In the genomic region with DNA sequence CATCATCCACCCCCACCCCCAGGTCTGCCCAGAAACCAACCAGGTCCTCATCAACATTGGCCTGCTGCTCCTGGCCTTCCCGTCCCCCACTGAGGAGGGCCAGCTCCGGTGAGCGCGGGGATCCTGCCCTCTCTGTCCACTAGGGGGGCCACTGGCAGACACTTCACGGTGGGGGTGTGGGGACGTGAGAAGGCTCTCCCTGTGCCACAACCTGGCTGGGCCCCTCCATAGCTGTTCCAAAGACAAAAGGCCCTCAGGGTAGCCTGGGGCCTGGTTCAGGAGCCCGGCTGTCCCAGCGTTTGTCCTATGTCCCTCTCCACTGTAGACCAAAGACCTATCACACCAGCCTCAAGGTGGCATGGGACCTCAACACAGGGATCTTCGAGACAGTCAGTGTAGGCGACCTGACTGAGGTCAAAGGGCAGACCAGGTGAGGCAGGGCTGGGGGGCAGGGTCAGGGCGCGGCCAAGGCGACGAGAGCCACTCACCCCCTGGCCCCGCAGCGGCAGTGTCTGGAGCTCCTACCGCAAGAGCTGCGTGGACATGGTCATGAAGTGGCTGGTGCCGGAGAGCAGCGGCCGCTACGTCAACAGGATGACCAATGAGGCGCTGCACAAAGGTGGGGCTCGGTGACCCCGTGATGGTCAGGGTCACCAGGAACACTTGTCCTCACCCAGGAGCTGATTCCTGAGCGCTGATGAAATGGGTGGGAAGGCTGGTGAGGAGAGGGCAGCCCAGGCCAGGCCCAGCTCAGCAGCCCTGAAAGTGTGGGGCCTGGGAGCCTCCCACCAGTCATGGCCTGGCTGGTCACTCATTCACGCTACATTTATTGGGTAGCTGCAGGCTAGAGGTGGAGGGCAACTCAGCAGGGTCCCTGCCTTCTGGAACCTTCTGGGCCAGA, we compare ENCODE assay signal across 1 cellular context.
TF ChIP-seq lines count a peak whose summit lies in the region.

No MANE protein-coding gene starts in this region.

TF ChIP-seq in IMR-90, 13 proteins besides CTCF, POLR2A, EP300 and RAD21:
- TF ChIP-seq SMC3 (IDR thresholded peaks at IDR 0.05; ENCODE audit: low read depth, low read length) (no peak; the same call in 1 of the 2 replicates), CEBPB (IDR thresholded peaks at IDR 0.05; ENCODE audit: low read depth, low read length) (no peak), CHD1 (IDR thresholded peaks at IDR 0.05; ENCODE audit: low read depth, low read length) (no peak), FOS (IDR thresholded peaks at IDR 0.05; ENCODE audit: low read depth, low read length) (no peak), MXI1 (IDR thresholded peaks at IDR 0.05; ENCODE audit: borderline replicate concordance, low read depth, low read length) (no peak)
- TF ChIP-seq, protein P1, sequence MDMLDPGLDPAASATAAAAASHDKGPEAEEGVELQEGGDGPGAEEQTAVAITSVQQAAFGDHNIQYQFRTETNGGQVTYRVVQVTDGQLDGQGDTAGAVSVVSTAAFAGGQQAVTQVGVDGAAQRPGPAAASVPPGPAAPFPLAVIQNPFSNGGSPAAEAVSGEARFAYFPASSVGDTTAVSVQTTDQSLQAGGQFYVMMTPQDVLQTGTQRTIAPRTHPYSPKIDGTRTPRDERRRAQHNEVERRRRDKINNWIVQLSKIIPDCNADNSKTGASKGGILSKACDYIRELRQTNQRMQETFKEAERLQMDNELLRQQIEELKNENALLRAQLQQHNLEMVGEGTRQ (IDR thresholded peaks at IDR 0.05; ENCODE audit: low read depth, low read length), result no peak
TF ChIP-seq in IMR-90: peak in this region for 0.
